19 cellular contexts compared by ENCODE assay signal in genomic region chr4:184553891-184554290, GRCh38.
A peak's percentile ranks its signal among the peaks of the same experiment; 100 is the strongest.
DNase-seq lines count a peak whose midpoint lies in the region; ATAC-seq and TF ChIP-seq lines count a peak whose summit lies in the region.
"Had no signal": no experiment of that assay in that cellular context is flagged by ENCODE, and none has a peak within 500 bp of the region (broad histone marks: within the 10 kb centered on the region; RNA-seq: fewer than 3 reads in every experiment).

No MANE protein-coding gene starts in this region.

- no peak overlapping the region for H3K27ac ChIP-seq in esophagus muscularis mucosa (replicated peaks in 1 of 4)
- H3K27ac ChIP-seq: BLaER1 had no signal

- intact Hi-C loops in esophagus muscularis mucosa (cut with DNase I) = no loop called here

- H3K36me3 Mint-ChIP-seq in T-helper 17 cell (ENCODE audit: low read depth) (no peaks in the 10 kb centered on the region), progenitor cell of endocrine pancreas (ENCODE audit: insufficient read depth) (peaks cover 2% of the 10 kb centered on the region)
- H3K36me3 Mint-ChIP-seq: CD8-positive, alpha-beta memory T cell had no signal

- H3K27ac Mint-ChIP-seq in T-helper 17 cell = peak overlapping the region; percentile 47
- peak overlapping the region; percentile 86 for H3K27ac Mint-ChIP-seq in progenitor cell of endocrine pancreas
- H3K27ac Mint-ChIP-seq: HFFc6 had no signal

- H3K4me1 ChIP-seq in esophagus muscularis mucosa = no peaks in the 10 kb centered on the region
- H3K4me1 ChIP-seq: BLaER1, Caco-2 had no signal

- H3K36me3 ChIP-seq in esophagus muscularis mucosa = no peaks in the 10 kb centered on the region
- H3K36me3 ChIP-seq: BLaER1 had no signal

- 75% methylated on average over 3 of the region's 4 CpGs for WGBS in esophagus muscularis mucosa

- no peak for TF ChIP-seq EP300 in esophagus muscularis mucosa (IDR thresholded peaks at IDR 0.05)

- DNase-seq in NK-92 (lab: John Stamatoyannopoulos, UW; ENCODE audit: unreplicated experiment) (peak; percentile 1), T-helper 17 cell (no peak), esophagus muscularis mucosa (ENCODE audit: extremely low spot score) (peak; percentile 91), progenitor cell of endocrine pancreas (ENCODE audit: low spot score, unreplicated experiment) (no peak), EL (no peak)
- DNase-seq in NK-92 treated with Interleukin-12 subunit alpha and Interleukin-12 subunit beta, amount 100 ng/mL, for 24 hours (lab: John Stamatoyannopoulos, UW) = no peak
- DNase-seq: 8988T; AML-193; Caco-2; CD8-positive, alpha-beta memory T cell; DND-41; GF-D8; GOT3; HCEC 1CT; HFFc6 had no signal

- peaks cover 0 to 8% (median 0%) of the 10 kb centered on the region in 4 donors for H3K27me3 ChIP-seq in esophagus muscularis mucosa
- H3K27me3 ChIP-seq: BLaER1 had no signal

- ATAC-seq in T-helper 17 cell (no peak), GM21526 (IDR thresholded peaks at IDR 0.05; ENCODE audit: low FRiP score, unreplicated experiment) (no peak), HG03520 (IDR thresholded peaks at IDR 0.05; ENCODE audit: unreplicated experiment) (no peak)
- ATAC-seq: K562 had no signal

- peaks cover 6% of the 10 kb centered on the region for H3K9me3 Mint-ChIP-seq in progenitor cell of endocrine pancreas (ENCODE audit: low read depth)
- H3K9me3 Mint-ChIP-seq: CD8-positive, alpha-beta memory T cell; HFFc6 had no signal

- H3K4me1 Mint-ChIP-seq in T-helper 17 cell = peaks cover 2% of the 10 kb centered on the region
- peaks cover 4% of the 10 kb centered on the region for H3K4me1 Mint-ChIP-seq in progenitor cell of endocrine pancreas (ENCODE audit: low read depth)

- no peak for TF ChIP-seq CTCF in esophagus muscularis mucosa (IDR thresholded peaks at IDR 0.05)
- no peak for TF ChIP-seq CTCF in progenitor cell of endocrine pancreas (IDR thresholded peaks at IDR 0.05; ENCODE audit: unreplicated experiment)

- TF ChIP-seq POLR2A in esophagus muscularis mucosa (IDR thresholded peaks at IDR 0.05; ENCODE audit: low read depth) = no peak

- H3K27me3 Mint-ChIP-seq in T-helper 17 cell = peaks cover 7% of the 10 kb centered on the region
- no peaks in the 10 kb centered on the region for H3K27me3 Mint-ChIP-seq in progenitor cell of endocrine pancreas

- H3K4me3 Mint-ChIP-seq in T-helper 17 cell (no peak overlapping the region), progenitor cell of endocrine pancreas (ENCODE audit: low read depth) (no peak overlapping the region)
- H3K4me3 Mint-ChIP-seq: CD8-positive, alpha-beta memory T cell; HFFc6 had no signal

- H3K4me3 ChIP-seq in esophagus muscularis mucosa = no peak overlapping the region
- H3K4me3 ChIP-seq: BLaER1, K562 had no signal

- H3K9me3 ChIP-seq in T-helper 17 cell (ENCODE audit: control insufficient read depth, low read length, poor library complexity, severe bottlenecking) (no peaks in the 10 kb centered on the region), esophagus muscularis mucosa (no peaks in the 10 kb centered on the region)
- H3K9me3 ChIP-seq: BLaER1, Caco-2 had no signal

Comparison
In these comparisons a context has a peak if more than half of its experiments do, and no peak if none do; other contexts are left out.
1. DNase-seq: peak in NK-92 (single experiment) and esophagus muscularis mucosa (single experiment); none in NK-92 treated with Interleukin-12 subunit alpha and Interleukin-12 subunit beta, amount 100 ng/mL, for 24 hours (single experiment), T-helper 17 cell (0 of 3), progenitor cell of endocrine pancreas (single experiment) and EL (single experiment).